ENCODE assay signal across 15 cellular contexts in genomic region chr20:9179867-9180266, GRCh38.
A peak's percentile ranks its signal among the peaks of the same experiment; 100 is the strongest.
DNase-seq lines count a peak whose midpoint lies in the region; ATAC-seq and TF ChIP-seq lines count a peak whose summit lies in the region.
"Had no signal": no experiment of that assay in that cellular context is flagged by ENCODE, and none has a peak within 500 bp of the region (broad histone marks: within the 10 kb centered on the region; RNA-seq: fewer than 3 reads in every experiment).

No MANE protein-coding gene starts in this region.

- DNase-seq in H9 (no peak), amniotic epithelial cell (ENCODE audit: low read depth) (peak; percentile 59), NCI-H2196 treated with DMSO at 0.1 percent for 48 hours (lab: John Stamatoyannopoulos, UW; ENCODE audit: unreplicated experiment) (no peak)
- DNase-seq in activated CD8-positive, alpha-beta memory T cell treated with anti-CD3 and anti-CD28 coated beads for 24 hours: no peak
- DNase-seq: DMS79 treated with DMSO at 0.1 percent for 48 hours, NCI-H1092, NCI-H146, NCI-H2081, Right ventricle myocardium superior had no signal

- H4K8ac ChIP-seq in H9 (replicated peaks; ENCODE audit: insufficient read length, low read depth, low read length): no peak overlapping the region

- H3K36me3 ChIP-seq in Loucy (ENCODE audit: insufficient read depth, low read length) (no peaks in the 10 kb centered on the region), skeletal muscle satellite cell (ENCODE audit: insufficient read depth, low read length) (no peaks in the 10 kb centered on the region)

- H4K5ac ChIP-seq in H9 (ENCODE audit: insufficient read length, low read depth, low read length): no peak overlapping the region

- H3K79me2 ChIP-seq in H9 (ENCODE audit: insufficient read depth, low read length) (no peaks in the 10 kb centered on the region; the same call in 1 of the 2 replicates), Loucy (ENCODE audit: insufficient read depth, low read length) (peaks cover 48% of the 10 kb centered on the region)

- no peaks in the 10 kb centered on the region for H3K27me3 Mint-ChIP-seq in H9 (ENCODE audit: low read depth)
- H3K27me3 Mint-ChIP-seq: B cell had no signal

- H4K91ac ChIP-seq in H9 (ENCODE audit: insufficient read length, low read depth, low read length): no peak overlapping the region

- H2AFZ ChIP-seq in H9 (ENCODE audit: low read length) (no peak overlapping the region), Loucy (ENCODE audit: low read length) (no peak overlapping the region)

- H2BK120ac ChIP-seq in H9 (ENCODE audit: low read depth, low read length, poor library complexity, severe bottlenecking): no peak overlapping the region

- no peak overlapping the region for H2BK15ac ChIP-seq in H9 (ENCODE audit: low read depth, low read length)

- no peak overlapping the region for H3K9ac ChIP-seq in H9 (ENCODE audit: extremely low read depth, insufficient read length, low read length)
- no peak overlapping the region for H3K9ac ChIP-seq in Loucy (ENCODE audit: low read depth, low read length, poor library complexity, severe bottlenecking)
- no peak overlapping the region for H3K9ac ChIP-seq in skeletal muscle satellite cell (ENCODE audit: low read depth, low read length)
- H3K9ac ChIP-seq: KMS-11 had no signal

- H3K27me3 ChIP-seq in H9 (ENCODE audit: insufficient read depth, low read length): no peaks in the 10 kb centered on the region
- H3K27me3 ChIP-seq in Loucy (ENCODE audit: insufficient read depth, low read length, poor library complexity, severe bottlenecking): no peaks in the 10 kb centered on the region
- H3K27me3 ChIP-seq in skeletal muscle satellite cell (ENCODE audit: control insufficient read depth, insufficient read depth, low read length): no peaks in the 10 kb centered on the region

- H4K20me1 ChIP-seq in H9 (ENCODE audit: control insufficient read depth, insufficient read depth, insufficient read length) (no peaks in the 10 kb centered on the region), Loucy (ENCODE audit: insufficient read depth, low read length, poor library complexity, severe bottlenecking) (no peaks in the 10 kb centered on the region)

- H3K9me3 ChIP-seq in H9 (ENCODE audit: control insufficient read depth, low read depth, low read length) (no peaks in the 10 kb centered on the region), Loucy (ENCODE audit: insufficient read depth, low read depth, low read length) (no peaks in the 10 kb centered on the region), skeletal muscle satellite cell (replicated peaks; ENCODE audit: low read length) (no peaks in the 10 kb centered on the region)

- no peak overlapping the region for H2BK20ac ChIP-seq in H9 (ENCODE audit: low read depth, low read length, poor library complexity, severe bottlenecking)

- H3K4ac ChIP-seq in H9 (ENCODE audit: low read depth, low read length): no peak overlapping the region

- H3K4me1 ChIP-seq in H9 (ENCODE audit: insufficient read depth, low read length) (peaks cover 8% of the 10 kb centered on the region), Loucy (ENCODE audit: insufficient read depth, low read length, poor library complexity, severe bottlenecking) (peaks cover 36% of the 10 kb centered on the region), skeletal muscle satellite cell (ENCODE audit: control insufficient read depth, insufficient read depth, low read length) (peaks cover 16% of the 10 kb centered on the region)

- no peak overlapping the region for H3K4me3 Mint-ChIP-seq in H9
- H3K4me3 Mint-ChIP-seq: B cell had no signal

- no peak overlapping the region for H2AK5ac ChIP-seq in H9 (ENCODE audit: insufficient read length, low read length)

- H3K9me2 ChIP-seq in Loucy (replicated peaks; ENCODE audit: low read depth, low read length): no peaks in the 10 kb centered on the region

- peaks cover 31 to 34% of the 10 kb centered on the region in 2 experiments for H3K4me1 Mint-ChIP-seq in H9
- H3K4me1 Mint-ChIP-seq: B cell had no signal

- no peak overlapping the region for H3K23ac ChIP-seq in H9 (ENCODE audit: insufficient read length, low read depth, low read length)

- no peaks in the 10 kb centered on the region for H3K9me3 Mint-ChIP-seq in H9

- no peak overlapping the region for H3K56ac ChIP-seq in H9 (ENCODE audit: insufficient read length, low read depth, low read length)

- H3K4me2 ChIP-seq in H9 (ENCODE audit: insufficient read depth, insufficient read length, low read length): no peak overlapping the region
- peak overlapping the region; percentile 30 for H3K4me2 ChIP-seq in Loucy (ENCODE audit: low read depth, low read length, poor library complexity, severe bottlenecking)
- peak overlapping the region; percentile 15 for H3K4me2 ChIP-seq in skeletal muscle satellite cell (ENCODE audit: low read length)
- H3K4me2 ChIP-seq: KMS-11 had no signal

- H3K27ac Mint-ChIP-seq in H9: peak overlapping the region in 2 of 3 experiments; percentile 32 to 92; a peak in 5 of 7 replicates
- H3K27ac Mint-ChIP-seq: B cell had no signal

- no peak overlapping the region for H3T11ph ChIP-seq in H9 (ENCODE audit: low read length)

- H3F3A ChIP-seq in Loucy (ENCODE audit: low read depth): no peaks in the 10 kb centered on the region

- no peak overlapping the region for H3K18ac ChIP-seq in H9 (ENCODE audit: insufficient read length, low read depth, low read length)

- no peak overlapping the region for H3K27ac ChIP-seq in H9 (ENCODE audit: insufficient read length, low read depth, low read length)
- H3K27ac ChIP-seq: KMS-11 had no signal

- no peaks in the 10 kb centered on the region for H3K23me2 ChIP-seq in H9 (ENCODE audit: insufficient read length, low read depth, low read length, poor library complexity, severe bottlenecking)

- ATAC-seq in esophagus mucosa: no peak
- ATAC-seq: HepG2 had no signal

- H2BK5ac ChIP-seq in H9 (ENCODE audit: insufficient read length, low read length): no peak overlapping the region

- peaks cover 2 to 13% (median 4%) of the 10 kb centered on the region in 3 experiments; a peak in 6 of 7 replicates for H3K36me3 Mint-ChIP-seq in H9 (ENCODE audit: insufficient read depth in 1 of 3, low read depth in 3 of 3)

- no peak overlapping the region for H2BK12ac ChIP-seq in H9 (ENCODE audit: insufficient read length, low read depth, low read length)

- H3K14ac ChIP-seq in H9 (ENCODE audit: insufficient read depth, low read length): no peak overlapping the region

- H3K4me3 ChIP-seq in Loucy (ENCODE audit: low read length, poor library complexity, severe bottlenecking) (no peak overlapping the region), skeletal muscle satellite cell (ENCODE audit: low read length) (no peak overlapping the region)

- no peaks in the 10 kb centered on the region for H3K79me1 ChIP-seq in H9 (ENCODE audit: insufficient read depth, low read depth, low read length, poor library complexity, severe bottlenecking)

- TF ChIP-seq CTCF in H9 (conservative IDR thresholded peaks at IDR 0.05) (no peak), Loucy (conservative IDR thresholded peaks at IDR 0.05; ENCODE audit: low read length) (no peak)
